8 cellular contexts compared by ENCODE assay signal in the genomic region with DNA sequence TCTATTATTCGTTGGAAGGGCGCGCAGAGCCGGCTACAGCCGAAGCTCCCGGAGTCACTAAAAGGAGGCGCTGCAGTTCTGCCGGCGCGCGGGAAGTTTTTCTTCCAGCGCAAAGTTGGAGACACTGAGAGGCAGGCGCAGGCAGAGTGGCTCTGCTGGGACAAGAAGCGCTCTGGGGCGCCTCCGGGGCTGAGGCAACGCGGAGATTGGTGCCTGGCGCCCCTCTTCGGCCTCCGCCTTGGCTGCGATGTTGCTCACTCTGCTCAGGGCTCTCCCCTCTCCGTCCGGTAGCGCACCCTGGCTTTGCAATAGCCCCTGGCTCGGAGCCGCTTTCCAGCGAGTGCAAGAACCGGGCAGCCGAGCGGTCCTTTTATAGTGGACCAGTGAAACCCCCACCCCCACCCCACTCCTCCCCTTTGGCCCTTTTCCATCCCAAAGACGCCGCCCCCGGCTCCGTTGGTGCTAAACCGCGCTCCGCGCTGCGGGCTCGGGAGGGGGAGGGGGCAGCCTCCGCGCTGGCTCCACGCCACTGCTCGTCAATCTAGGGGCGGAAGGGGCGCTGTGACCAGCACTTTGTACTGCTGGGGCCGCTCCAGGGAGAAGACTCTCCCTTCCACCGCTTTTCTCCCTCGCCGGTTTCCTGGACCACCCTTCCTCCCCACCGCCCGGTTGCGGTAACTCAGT. TPM values are rescaled to one million over a fixed set of nuclear protein-coding genes. Genes with fewer than 3 reads are reported as not detected.
A peak's percentile ranks its signal among the peaks of the same experiment; 100 is the strongest.
DNase-seq lines count a peak whose midpoint lies in the region; ATAC-seq, FAIRE-seq and TF ChIP-seq lines count a peak whose summit lies in the region.

A gene (minus strand): TSS at position 344 of the 684 bp plus-strand sequence. CDS start 455 bp downstream, outside the sequence.

- H3K9me3 ChIP-seq in Loucy (ENCODE audit: insufficient read depth, low read depth, low read length): no peaks in the 10 kb centered on the region

- H3K27ac Mint-ChIP-seq in activated naive CD4-positive, alpha-beta T cell treated with anti-CD3 and anti-CD28 coated beads, Interleukin-2, amount 50 U/mL, for 72 hours: no peak within 1 kb of the TSS
- H3K27ac Mint-ChIP-seq in naive thymus-derived CD8-positive, alpha-beta T cell: no peak within 1 kb of the TSS

- H3K79me2 ChIP-seq in Loucy (ENCODE audit: insufficient read depth, low read length): no peaks in the 10 kb centered on the region

- TF ChIP-seq CTCF in Loucy (conservative IDR thresholded peaks at IDR 0.05; ENCODE audit: low read length): no peak

- H4K20me1 ChIP-seq in Loucy (ENCODE audit: insufficient read depth, low read length, poor library complexity, severe bottlenecking): no peaks in the 10 kb centered on the region

- H3K4me2 ChIP-seq in Loucy (ENCODE audit: low read depth, low read length, poor library complexity, severe bottlenecking): peak within 1 kb of the TSS; percentile 55

- H3K4me3 ChIP-seq in Loucy (ENCODE audit: low read length, poor library complexity, severe bottlenecking): peak within 1 kb of the TSS; percentile 59

- H3K36me3 Mint-ChIP-seq in activated naive CD4-positive, alpha-beta T cell treated with anti-CD3 and anti-CD28 coated beads, Interleukin-2, amount 50 U/mL, for 72 hours: peaks cover 5 to 33% of the 10 kb centered on the region in 2 donors
- no peaks in the 10 kb centered on the region for H3K36me3 Mint-ChIP-seq in naive thymus-derived CD8-positive, alpha-beta T cell

- peaks cover 0 to 5% of the 10 kb centered on the region in 2 donors for H3K9me3 Mint-ChIP-seq in activated naive CD4-positive, alpha-beta T cell treated with anti-CD3 and anti-CD28 coated beads, Interleukin-2, amount 50 U/mL, for 72 hours
- peaks cover 0 to 3% (median 0%) of the 10 kb centered on the region in 9 donors for H3K9me3 Mint-ChIP-seq in naive thymus-derived CD8-positive, alpha-beta T cell

- peaks cover 19 to 47% (median 34%) of the 10 kb centered on the region in 4 donors for H3K4me1 Mint-ChIP-seq in naive thymus-derived CD8-positive, alpha-beta T cell

- H3K9ac ChIP-seq in Loucy (ENCODE audit: low read depth, low read length, poor library complexity, severe bottlenecking): peak within 1 kb of the TSS; percentile 28

- no peaks in the 10 kb centered on the region for H3F3A ChIP-seq in Loucy (ENCODE audit: low read depth)

- H3K9me2 ChIP-seq in Loucy (replicated peaks; ENCODE audit: low read depth, low read length): no peaks in the 10 kb centered on the region

- no peaks in the 10 kb centered on the region for H3K4me1 ChIP-seq in Loucy (ENCODE audit: insufficient read depth, low read length, poor library complexity, severe bottlenecking)

- FAIRE-seq in frontal cortex (lab: Jason Lieb, UNC): no peak

- peak within 1 kb of the TSS; percentile 69 to 91 (median 81) for H3K4me3 Mint-ChIP-seq in naive thymus-derived CD8-positive, alpha-beta T cell

- no peaks in the 10 kb centered on the region for H3K36me3 ChIP-seq in Loucy (ENCODE audit: insufficient read depth, low read length)

- H3K27me3 ChIP-seq in Loucy (ENCODE audit: insufficient read depth, low read length, poor library complexity, severe bottlenecking): peaks cover 33% of the 10 kb centered on the region

- DNase-seq in D341Med (ENCODE audit: low spot score): peak; percentile 61
- peak in 1 of 2 donors; percentile 8 for DNase-seq in activated naive CD4-positive, alpha-beta T cell treated with anti-CD3 and anti-CD28 coated beads, Interleukin-2, amount 50 U/mL, for 72 hours (ENCODE audit: low spot score in 2 of 2)
- peak; percentile 85 to 91 for DNase-seq in frontal cortex (ENCODE audit: low spot score in 2 of 2)
- DNase-seq in naive thymus-derived CD8-positive, alpha-beta T cell: no peak
- no peak for DNase-seq in NCI-H2081 treated with DMSO at 0.1 percent for 48 hours (lab: John Stamatoyannopoulos, UW)
- no peak for DNase-seq in NCI-H1105 treated with DMSO at 0.1 percent for 48 hours (lab: John Stamatoyannopoulos, UW)

- POLR2A ChIA-PET in naive thymus-derived CD8-positive, alpha-beta T cell (lab: Charles Lee): no interaction called here

- H3K27me3 Mint-ChIP-seq in naive thymus-derived CD8-positive, alpha-beta T cell: peaks cover 37 to 69% (median 62%) of the 10 kb centered on the region in 5 donors

- peak within 1 kb of the TSS; percentile 82 for H2AFZ ChIP-seq in Loucy (ENCODE audit: low read length)

- ATAC-seq in activated naive CD4-positive, alpha-beta T cell treated with anti-CD3 and anti-CD28 coated beads, Interleukin-2, amount 50 U/mL, for 72 hours: peak; percentile 44 to 50
- no peak for ATAC-seq in naive thymus-derived CD8-positive, alpha-beta T cell
- ATAC-seq in GM21447 (IDR thresholded peaks at IDR 0.05; ENCODE audit: unreplicated experiment): no peak

RNA-seq across cellular contexts. Expression of the gene that starts here (rescaled TPM):
- under 1 TPM; 0.09 to 0.31 TPM for total RNA-seq in activated naive CD4-positive, alpha-beta T cell treated with anti-CD3 and anti-CD28 coated beads, Interleukin-2, amount 50 U/mL, for 72 hours
- 2.0 TPM for total RNA-seq in frontal cortex
- not detected for total RNA-seq in naive thymus-derived CD8-positive, alpha-beta T cell
- under 1 TPM; 0.09 to 0.45 (median 0.14) TPM for polyA plus RNA-seq in naive thymus-derived CD8-positive, alpha-beta T cell

Comparison
In these comparisons a context has a peak if more than half of its experiments do, and no peak if none do; other contexts are left out.
1. Peak in ATAC-seq in activated naive CD4-positive, alpha-beta T cell treated with anti-CD3 and anti-CD28 coated beads, Interleukin-2, amount 50 U/mL, for 72 hours; RNA of the gene not detected or under 1 TPM.
2. DNase-seq: peak in D341Med (single experiment) and frontal cortex (2 of 2); none in naive thymus-derived CD8-positive, alpha-beta T cell (0 of 10), NCI-H2081 treated with DMSO at 0.1 percent for 48 hours (single experiment) and NCI-H1105 treated with DMSO at 0.1 percent for 48 hours (single experiment).